1 cellular context compared by ENCODE assay signal in the genomic region with DNA sequence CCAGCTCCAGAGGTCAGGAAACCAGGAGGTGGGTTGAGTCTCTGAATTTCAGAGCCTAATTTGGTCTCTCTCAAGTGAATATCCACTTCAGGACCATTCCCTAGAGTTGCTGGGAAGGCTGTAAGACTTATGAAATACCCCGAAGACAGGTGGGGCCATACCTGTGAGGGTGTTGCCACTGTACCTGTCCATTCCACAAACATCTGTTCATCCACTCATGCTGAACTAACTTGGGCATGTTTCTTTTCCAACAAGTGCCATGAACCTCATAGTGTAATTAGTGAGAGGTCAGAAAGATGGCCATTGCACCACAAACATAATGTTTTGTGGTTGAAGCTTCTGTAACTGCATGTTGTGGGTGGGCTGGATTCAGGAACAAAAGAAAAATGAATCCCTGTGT.
TF ChIP-seq lines count a peak whose summit lies in the region.

No MANE protein-coding gene starts in this region.

TF ChIP-seq in GM23338, 12 proteins besides CTCF, POLR2A, EP300 and RAD21:
- TF ChIP-seq, protein P1, sequence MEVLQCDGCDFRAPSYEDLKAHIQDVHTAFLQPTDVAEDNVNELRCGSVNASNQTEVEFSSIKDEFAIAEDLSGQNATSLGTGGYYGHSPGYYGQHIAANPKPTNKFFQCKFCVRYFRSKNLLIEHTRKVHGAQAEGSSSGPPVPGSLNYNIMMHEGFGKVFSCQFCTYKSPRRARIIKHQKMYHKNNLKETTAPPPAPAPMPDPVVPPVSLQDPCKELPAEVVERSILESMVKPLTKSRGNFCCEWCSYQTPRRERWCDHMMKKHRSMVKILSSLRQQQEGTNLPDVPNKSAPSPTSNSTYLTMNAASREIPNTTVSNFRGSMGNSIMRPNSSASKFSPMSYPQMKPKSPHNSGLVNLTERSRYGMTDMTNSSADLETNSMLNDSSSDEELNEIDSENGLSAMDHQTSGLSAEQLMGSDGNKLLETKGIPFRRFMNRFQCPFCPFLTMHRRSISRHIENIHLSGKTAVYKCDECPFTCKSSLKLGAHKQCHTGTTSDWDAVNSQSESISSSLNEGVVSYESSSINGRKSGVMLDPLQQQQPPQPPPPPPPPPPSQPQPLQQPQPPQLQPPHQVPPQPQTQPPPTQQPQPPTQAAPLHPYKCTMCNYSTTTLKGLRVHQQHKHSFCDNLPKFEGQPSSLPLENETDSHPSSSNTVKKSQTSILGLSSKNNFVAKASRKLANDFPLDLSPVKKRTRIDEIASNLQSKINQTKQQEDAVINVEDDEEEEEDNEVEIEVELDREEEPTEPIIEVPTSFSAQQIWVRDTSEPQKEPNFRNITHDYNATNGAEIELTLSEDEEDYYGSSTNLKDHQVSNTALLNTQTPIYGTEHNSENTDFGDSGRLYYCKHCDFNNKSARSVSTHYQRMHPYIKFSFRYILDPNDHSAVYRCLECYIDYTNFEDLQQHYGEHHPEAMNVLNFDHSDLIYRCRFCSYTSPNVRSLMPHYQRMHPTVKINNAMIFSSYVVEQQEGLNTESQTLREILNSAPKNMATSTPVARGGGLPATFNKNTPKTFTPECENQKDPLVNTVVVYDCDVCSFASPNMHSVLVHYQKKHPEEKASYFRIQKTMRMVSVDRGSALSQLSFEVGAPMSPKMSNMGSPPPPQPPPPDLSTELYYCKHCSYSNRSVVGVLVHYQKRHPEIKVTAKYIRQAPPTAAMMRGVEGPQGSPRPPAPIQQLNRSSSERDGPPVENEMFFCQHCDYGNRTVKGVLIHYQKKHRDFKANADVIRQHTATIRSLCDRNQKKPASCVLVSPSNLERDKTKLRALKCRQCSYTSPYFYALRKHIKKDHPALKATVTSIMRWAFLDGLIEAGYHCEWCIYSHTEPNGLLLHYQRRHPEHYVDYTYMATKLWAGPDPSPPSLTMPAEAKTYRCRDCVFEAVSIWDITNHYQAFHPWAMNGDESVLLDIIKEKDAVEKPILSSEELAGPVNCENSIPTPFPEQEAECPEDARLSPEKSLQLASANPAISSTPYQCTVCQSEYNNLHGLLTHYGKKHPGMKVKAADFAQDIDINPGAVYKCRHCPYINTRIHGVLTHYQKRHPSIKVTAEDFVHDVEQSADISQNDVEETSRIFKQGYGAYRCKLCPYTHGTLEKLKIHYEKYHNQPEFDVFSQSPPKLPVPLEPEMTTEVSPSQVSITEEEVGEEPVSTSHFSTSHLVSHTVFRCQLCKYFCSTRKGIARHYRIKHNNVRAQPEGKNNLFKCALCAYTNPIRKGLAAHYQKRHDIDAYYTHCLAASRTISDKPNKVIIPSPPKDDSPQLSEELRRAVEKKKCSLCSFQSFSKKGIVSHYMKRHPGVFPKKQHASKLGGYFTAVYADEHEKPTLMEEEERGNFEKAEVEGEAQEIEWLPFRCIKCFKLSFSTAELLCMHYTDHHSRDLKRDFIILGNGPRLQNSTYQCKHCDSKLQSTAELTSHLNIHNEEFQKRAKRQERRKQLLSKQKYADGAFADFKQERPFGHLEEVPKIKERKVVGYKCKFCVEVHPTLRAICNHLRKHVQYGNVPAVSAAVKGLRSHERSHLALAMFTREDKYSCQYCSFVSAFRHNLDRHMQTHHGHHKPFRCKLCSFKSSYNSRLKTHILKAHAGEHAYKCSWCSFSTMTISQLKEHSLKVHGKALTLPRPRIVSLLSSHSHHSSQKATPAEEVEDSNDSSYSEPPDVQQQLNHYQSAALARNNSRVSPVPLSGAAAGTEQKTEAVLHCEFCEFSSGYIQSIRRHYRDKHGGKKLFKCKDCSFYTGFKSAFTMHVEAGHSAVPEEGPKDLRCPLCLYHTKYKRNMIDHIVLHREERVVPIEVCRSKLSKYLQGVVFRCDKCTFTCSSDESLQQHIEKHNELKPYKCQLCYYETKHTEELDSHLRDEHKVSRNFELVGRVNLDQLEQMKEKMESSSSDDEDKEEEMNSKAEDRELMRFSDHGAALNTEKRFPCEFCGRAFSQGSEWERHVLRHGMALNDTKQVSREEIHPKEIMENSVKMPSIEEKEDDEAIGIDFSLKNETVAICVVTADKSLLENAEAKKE (CRISPR knock-in tag; IDR thresholded peaks at IDR 0.05) = no peak
- TF ChIP-seq EZH2 (IDR thresholded peaks at IDR 0.05; ENCODE audit: low read depth, unreplicated experiment) (no peak), NANOG (IDR thresholded peaks at IDR 0.05; ENCODE audit: borderline replicate concordance) (no peak), JUNB (IDR thresholded peaks at IDR 0.05; ENCODE audit: unreplicated experiment) (no peak), EZH2phosphoT487 (IDR thresholded peaks at IDR 0.05; ENCODE audit: unreplicated experiment) (no peak), STAT1 (IDR thresholded peaks at IDR 0.05; ENCODE audit: unreplicated experiment) (no peak), ZNF114 (CRISPR knock-in tag; IDR thresholded peaks at IDR 0.05) (no peak), ZNF331 (CRISPR knock-in tag; IDR thresholded peaks at IDR 0.05; ENCODE audit: low read depth) (no peak), POLR2AphosphoS5 (IDR thresholded peaks at IDR 0.05; ENCODE audit: low read depth) (no peak), CREB1 (CRISPR knock-in tag; IDR thresholded peaks at IDR 0.05; ENCODE audit: low read depth) (no peak)
- TF ChIP-seq, protein P2, sequence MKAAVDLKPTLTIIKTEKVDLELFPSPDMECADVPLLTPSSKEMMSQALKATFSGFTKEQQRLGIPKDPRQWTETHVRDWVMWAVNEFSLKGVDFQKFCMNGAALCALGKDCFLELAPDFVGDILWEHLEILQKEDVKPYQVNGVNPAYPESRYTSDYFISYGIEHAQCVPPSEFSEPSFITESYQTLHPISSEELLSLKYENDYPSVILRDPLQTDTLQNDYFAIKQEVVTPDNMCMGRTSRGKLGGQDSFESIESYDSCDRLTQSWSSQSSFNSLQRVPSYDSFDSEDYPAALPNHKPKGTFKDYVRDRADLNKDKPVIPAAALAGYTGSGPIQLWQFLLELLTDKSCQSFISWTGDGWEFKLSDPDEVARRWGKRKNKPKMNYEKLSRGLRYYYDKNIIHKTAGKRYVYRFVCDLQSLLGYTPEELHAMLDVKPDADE (IDR thresholded peaks at IDR 0.05) = no peak
- TF ChIP-seq, protein P3, sequence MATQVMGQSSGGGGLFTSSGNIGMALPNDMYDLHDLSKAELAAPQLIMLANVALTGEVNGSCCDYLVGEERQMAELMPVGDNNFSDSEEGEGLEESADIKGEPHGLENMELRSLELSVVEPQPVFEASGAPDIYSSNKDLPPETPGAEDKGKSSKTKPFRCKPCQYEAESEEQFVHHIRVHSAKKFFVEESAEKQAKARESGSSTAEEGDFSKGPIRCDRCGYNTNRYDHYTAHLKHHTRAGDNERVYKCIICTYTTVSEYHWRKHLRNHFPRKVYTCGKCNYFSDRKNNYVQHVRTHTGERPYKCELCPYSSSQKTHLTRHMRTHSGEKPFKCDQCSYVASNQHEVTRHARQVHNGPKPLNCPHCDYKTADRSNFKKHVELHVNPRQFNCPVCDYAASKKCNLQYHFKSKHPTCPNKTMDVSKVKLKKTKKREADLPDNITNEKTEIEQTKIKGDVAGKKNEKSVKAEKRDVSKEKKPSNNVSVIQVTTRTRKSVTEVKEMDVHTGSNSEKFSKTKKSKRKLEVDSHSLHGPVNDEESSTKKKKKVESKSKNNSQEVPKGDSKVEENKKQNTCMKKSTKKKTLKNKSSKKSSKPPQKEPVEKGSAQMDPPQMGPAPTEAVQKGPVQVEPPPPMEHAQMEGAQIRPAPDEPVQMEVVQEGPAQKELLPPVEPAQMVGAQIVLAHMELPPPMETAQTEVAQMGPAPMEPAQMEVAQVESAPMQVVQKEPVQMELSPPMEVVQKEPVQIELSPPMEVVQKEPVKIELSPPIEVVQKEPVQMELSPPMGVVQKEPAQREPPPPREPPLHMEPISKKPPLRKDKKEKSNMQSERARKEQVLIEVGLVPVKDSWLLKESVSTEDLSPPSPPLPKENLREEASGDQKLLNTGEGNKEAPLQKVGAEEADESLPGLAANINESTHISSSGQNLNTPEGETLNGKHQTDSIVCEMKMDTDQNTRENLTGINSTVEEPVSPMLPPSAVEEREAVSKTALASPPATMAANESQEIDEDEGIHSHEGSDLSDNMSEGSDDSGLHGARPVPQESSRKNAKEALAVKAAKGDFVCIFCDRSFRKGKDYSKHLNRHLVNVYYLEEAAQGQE (IDR thresholded peaks at IDR 0.05; ENCODE audit: unreplicated experiment) = no peak
